11 cellular contexts compared by ENCODE assay signal in genomic region chr5:1108008-1108864, GRCh38. TPM values are rescaled to one million over a fixed set of nuclear protein-coding genes. Genes with fewer than 3 reads are reported as not detected.
DNase-seq lines count a peak whose midpoint lies in the region; ATAC-seq, FAIRE-seq and TF ChIP-seq lines count a peak whose summit lies in the region.
"Had no signal": no experiment of that assay in that cellular context is flagged by ENCODE, and none has a peak within 500 bp of the region (broad histone marks: within the 10 kb centered on the region; RNA-seq: fewer than 3 reads in every experiment).

No MANE protein-coding gene starts in this region.

- peak overlapping the region; percentile 96; the same call in 1 of the 2 replicates for H2BK5ac ChIP-seq in H1 (ENCODE audit: low read depth, low read length)

- H3K4me1 Mint-ChIP-seq in CD8-positive, alpha-beta memory T cell = peaks cover 10 to 57% (median 55%) of the 10 kb centered on the region in 3 donors
- H3K4me1 Mint-ChIP-seq in neural progenitor cell = peaks cover 29% of the 10 kb centered on the region

- no peak overlapping the region for H4K8ac ChIP-seq in H1 (ENCODE audit: extremely low read depth, insufficient read depth, low read length)

- peak overlapping the region; percentile 97; the same call in 1 of the 2 replicates for H2AK5ac ChIP-seq in H1 (ENCODE audit: low read depth, low read length)

- peaks cover 3% of the 10 kb centered on the region; the same call in 1 of the 2 replicates for H3K23me2 ChIP-seq in H1 (ENCODE audit: low read depth, low read length)

- peaks cover 26% of the 10 kb centered on the region for H3K79me1 ChIP-seq in H1 (ENCODE audit: low read depth, low read length)

- peak overlapping the region; percentile 26 to 61; a peak in 2 of 4 replicates for H3K4me2 ChIP-seq in H1 (ENCODE audit: insufficient read depth in 1 of 2, low read depth in 2 of 2, low read length in 2 of 2)
- no peak overlapping the region for H3K4me2 ChIP-seq in neural progenitor cell

- H3K79me2 ChIP-seq in H1 (ENCODE audit: control insufficient read depth in 1 of 2, insufficient read depth in 2 of 2, low read length in 2 of 2) (peaks cover 2 to 76% of the 10 kb centered on the region in 2 experiments; a peak in 3 of 4 replicates), neural progenitor cell (ENCODE audit: low read depth) (peaks cover 79% of the 10 kb centered on the region)

- POLR2A ChIA-PET in CD8-positive, alpha-beta memory T cell (lab: Charles Lee) = no interaction called here
- POLR2A ChIA-PET in H1 (lab: Charles Lee; ENCODE audit: partially characterized antibody) = interaction anchor here (0.5 to 2.6 kb wide), 6 partner anchors 8 to 134 kb away, joined by 3 to 8 read pairs (median 3); no protein-coding TSS in a partner anchor
- POLR2A ChIA-PET in A673 (lab: Charles Lee; ENCODE audit: low non-redundant PET) = interaction anchor here (0.6 kb wide), 1 partner anchor 116 kb away, joined by 9 read pairs; no protein-coding TSS in a partner anchor

- peak overlapping the region; percentile 71 for H3K18ac ChIP-seq in H1 (ENCODE audit: extremely low read depth, low read length)

- no peak overlapping the region for H3K4me3 ChIP-seq in CD8-positive, alpha-beta memory T cell (ENCODE audit: low read length)
- H3K4me3 ChIP-seq in H1 (ENCODE audit: extremely low read depth in 1 of 4, insufficient read depth in 2 of 4, low read depth in 3 of 4, low read length in 4 of 4) = no peak overlapping the region
- H3K4me3 ChIP-seq in neural progenitor cell = no peak overlapping the region
- H3K4me3 ChIP-seq in A673 (ENCODE audit: low read depth, low read length, poor library complexity, severe bottlenecking) = no peak overlapping the region

- H2BK12ac ChIP-seq in H1 (ENCODE audit: low read depth, low read length) = peak overlapping the region; percentile 96; the same call in 1 of the 2 replicates

- H4K5ac ChIP-seq in H1 (ENCODE audit: insufficient read length, low read depth, low read length) = no peak overlapping the region

- TF ChIP-seq POLR2A in H1 (IDR thresholded peaks at IDR 0.05; ENCODE audit: control extremely low read depth in 1 of 2, low read depth in 2 of 2, low read length in 2 of 2) = no peak

- H2BK20ac ChIP-seq in H1 (ENCODE audit: low read length) = peak overlapping the region; percentile 96

- TF ChIP-seq EP300 in H1 (IDR thresholded peaks at IDR 0.05; ENCODE audit: borderline replicate concordance in 1 of 2, low read depth in 2 of 2, low read length in 2 of 2) = no peak

- H3K36me3 Mint-ChIP-seq in CD8-positive, alpha-beta memory T cell = no peaks in the 10 kb centered on the region
- no peaks in the 10 kb centered on the region for H3K36me3 Mint-ChIP-seq in neural progenitor cell

- peaks cover 2 to 12% of the 10 kb centered on the region in 2 donors for H3K27me3 Mint-ChIP-seq in CD8-positive, alpha-beta memory T cell
- H3K27me3 Mint-ChIP-seq in neural progenitor cell (ENCODE audit: insufficient read depth, low read depth) = peaks cover 5% of the 10 kb centered on the region

- no peak overlapping the region for H3K9ac ChIP-seq in H1 (replicated peaks in 1 of 4; ENCODE audit: extremely low read depth in 1 of 4, low read depth in 3 of 4, low read length in 3 of 4)
- H3K9ac ChIP-seq in neural progenitor cell = no peak overlapping the region

- CTCF ChIA-PET in CD8-positive, alpha-beta memory T cell (lab: Charles Lee) = no interaction called here
- CTCF ChIA-PET in H1 (lab: Charles Lee; ENCODE audit: partially characterized antibody) (interaction anchor here (0.7 to 2.0 kb wide), 9 partner anchors 10 to 64 kb away, joined by 3 to 10 read pairs (median 3); no protein-coding TSS in a partner anchor), A673 (lab: Charles Lee) (no interaction called here)

- peak overlapping the region; percentile 98 for H2BK15ac ChIP-seq in H1 (ENCODE audit: low read length)

- peaks cover 12 to 21% of the 10 kb centered on the region in 2 experiments for H4K20me1 ChIP-seq in H1 (replicated peaks in 1 of 2; ENCODE audit: control insufficient read depth in 1 of 2, insufficient read depth in 2 of 2, low read length in 2 of 2)
- H4K20me1 ChIP-seq in neural progenitor cell (ENCODE audit: low read depth) = peaks cover 78% of the 10 kb centered on the region

- TF ChIP-seq CTCF in H1 (IDR thresholded peaks at IDR 0.05; ENCODE audit: control extremely low read depth in 1 of 3, insufficient read depth in 1 of 3, low read depth in 1 of 3, low read length in 3 of 3) (no peak), neural progenitor cell (IDR thresholded peaks at IDR 0.05) (no peak), A673 (conservative IDR thresholded peaks at IDR 0.05; ENCODE audit: low read depth, low read length) (no peak)

- 89% methylated on average over 34 of the region's 39 CpGs; no CpG with 5 or more reads in 1 of the 2 experiments for WGBS in H1 (ENCODE audit: extremely low coverage in 1 of 2, insufficient coverage in 1 of 2, insufficient read length in 1 of 2, insufficient replicate concordance in 2 of 2, low coverage in 1 of 2, low lambda C conversion rate in 2 of 2, missing lambda C conversion rate in 1 of 2), 2 experiments

- peak overlapping the region in 4 of 7 donors; percentile 24 to 77 (median 67) for H3K4me3 Mint-ChIP-seq in CD8-positive, alpha-beta memory T cell
- H3K4me3 Mint-ChIP-seq in neural progenitor cell = peak overlapping the region; percentile 69

- peak overlapping the region; percentile 63 for H4K91ac ChIP-seq in H1 (replicated peaks; ENCODE audit: insufficient read length, low read length)

- FAIRE-seq in H1 (lab: Jason Lieb, UNC) = no peak
- FAIRE-seq: keratinocyte had no signal

- intact Hi-C loops in A673 (cut with micrococcal nuclease; ENCODE audit: unreplicated experiment) = no loop called here

- H3K56ac ChIP-seq in H1 (replicated peaks; ENCODE audit: insufficient read length, low read depth, low read length) = no peak overlapping the region

- no peak overlapping the region for H3K4ac ChIP-seq in H1 (replicated peaks; ENCODE audit: insufficient read length, low read depth, low read length)

- no peak overlapping the region for H3K23ac ChIP-seq in H1 (ENCODE audit: insufficient read length)

- TF ChIP-seq RAD21 in H1 (IDR thresholded peaks at IDR 0.05 in 1 of 2, conservative IDR thresholded peaks at IDR 0.05 in 1 of 2; ENCODE audit: low read depth in 2 of 2, low read length in 2 of 2) = no peak

- H2AFZ ChIP-seq in H1 (ENCODE audit: low read length) (no peak overlapping the region), neural progenitor cell (replicated peaks) (no peak overlapping the region)

- no peak overlapping the region for H3K14ac ChIP-seq in H1 (ENCODE audit: insufficient read length)

- H3K9me3 Mint-ChIP-seq in CD8-positive, alpha-beta memory T cell = no peaks in the 10 kb centered on the region
- H3K9me3 Mint-ChIP-seq in neural progenitor cell = no peaks in the 10 kb centered on the region

- no peaks in the 10 kb centered on the region for H3K9me3 ChIP-seq in CD8-positive, alpha-beta memory T cell (ENCODE audit: low read length)
- H3K9me3 ChIP-seq in H1 (ENCODE audit: insufficient read depth in 2 of 2, low read depth in 1 of 2, low read length in 1 of 2) (no peaks in the 10 kb centered on the region), neural progenitor cell (ENCODE audit: low read depth) (no peaks in the 10 kb centered on the region), A673 (ENCODE audit: low read depth, low read length, poor library complexity, severe bottlenecking) (no peaks in the 10 kb centered on the region)

- peaks cover 6% of the 10 kb centered on the region for H3F3A ChIP-seq in neural progenitor cell (ENCODE audit: low read depth)

- no peaks in the 10 kb centered on the region for H3K27me3 ChIP-seq in CD8-positive, alpha-beta memory T cell (ENCODE audit: insufficient read depth, low read length, poor library complexity, severe bottlenecking)
- H3K27me3 ChIP-seq in H1 (replicated peaks in 1 of 4; ENCODE audit: control insufficient read depth in 3 of 4, extremely low read depth in 1 of 4, insufficient read depth in 3 of 4, low read length in 3 of 4) (no peaks in the 10 kb centered on the region; a peak in 1 of 7 replicates), neural progenitor cell (no peaks in the 10 kb centered on the region), A673 (replicated peaks; ENCODE audit: insufficient read depth, low read depth, low read length, poor library complexity) (no peaks in the 10 kb centered on the region)

- H3K36me3 ChIP-seq in CD8-positive, alpha-beta memory T cell (ENCODE audit: insufficient read depth, low read length) = no peaks in the 10 kb centered on the region
- no peaks in the 10 kb centered on the region for H3K36me3 ChIP-seq in H1 (ENCODE audit: control insufficient read depth in 2 of 4, insufficient read depth in 4 of 4, low read length in 3 of 4)
- no peaks in the 10 kb centered on the region for H3K36me3 ChIP-seq in neural progenitor cell
- no peaks in the 10 kb centered on the region for H3K36me3 ChIP-seq in A673 (ENCODE audit: insufficient read depth, low read length, poor library complexity, severe bottlenecking)

- H3K4me1 ChIP-seq in CD8-positive, alpha-beta memory T cell (ENCODE audit: insufficient read depth, low read length) = peaks cover 67% of the 10 kb centered on the region
- H3K4me1 ChIP-seq in H1 (replicated peaks in 1 of 4; ENCODE audit: control insufficient read depth in 3 of 4, insufficient read depth in 4 of 4, low read length in 3 of 4) (peaks cover 7 to 63% (median 47%) of the 10 kb centered on the region in 4 experiments), neural progenitor cell (peaks cover 31% of the 10 kb centered on the region), A673 (ENCODE audit: insufficient read depth, low read length, poor library complexity, severe bottlenecking) (peaks cover 7% of the 10 kb centered on the region)

- DNase-seq in CD8-positive, alpha-beta memory T cell = no peak
- DNase-seq in NOMO-1 treated with DMSO at 0.1 percent for 48 hours (lab: John Stamatoyannopoulos, UW; ENCODE audit: unreplicated experiment) (peak; percentile 75), H1 (ENCODE audit: low read depth in 1 of 2, low spot score in 2 of 2) (no peak), neural progenitor cell (ENCODE audit: low spot score) (no peak), H4 (ENCODE audit: low spot score) (no peak), A673 (ENCODE audit: low spot score) (no peak)
- DNase-seq: effector CD4-positive, alpha-beta T cell; MM.1S had no signal

- BruUV-seq in A673 (replicated peaks; lab: Mats Ljungman, UMichigan) = no TSS peak

- H3K27ac ChIP-seq in CD8-positive, alpha-beta memory T cell (ENCODE audit: low read depth, low read length) = no peak overlapping the region
- H3K27ac ChIP-seq in H1 (ENCODE audit: low read depth, low read length) (peak overlapping the region; percentile 58; the same call in 1 of the 2 replicates), neural progenitor cell (no peak overlapping the region), A673 (ENCODE audit: low read depth, low read length, poor library complexity, severe bottlenecking) (no peak overlapping the region)

- peak overlapping the region; percentile 29 to 97 (median 87) for H3K27ac Mint-ChIP-seq in CD8-positive, alpha-beta memory T cell
- no peak overlapping the region for H3K27ac Mint-ChIP-seq in neural progenitor cell

- H2BK120ac ChIP-seq in H1 (replicated peaks; ENCODE audit: low read depth, low read length) = peak overlapping the region; percentile 66

- ATAC-seq in HG02970 (IDR thresholded peaks at IDR 0.05; ENCODE audit: low FRiP score, unreplicated experiment) (no peak), HG03095 (IDR thresholded peaks at IDR 0.05; ENCODE audit: unreplicated experiment) (no peak)

RNA-seq across cellular contexts. Expression of gene SLC12A7, which starts 3.6 kb away (rescaled TPM):
- total RNA-seq in CD8-positive, alpha-beta memory T cell = 1 to 10 TPM; 4.9 to 6.6 TPM
- polyA plus RNA-seq in CD8-positive, alpha-beta memory T cell = 20.0 TPM
- 38.6 and 39.7 TPM in 2 replicates for total RNA-seq in H1 (2021; fragmentation: NEBNext Ultra II Directional; extraction: Animal tissue kit (Norgen Biotek cat#: 25700))
- polyA plus RNA-seq in H1 (2011; rRNA removed) = 23.5 and 37.5 TPM in 2 replicates
- polyA plus RNA-seq in H1 (2011; cell fraction: cytosol; rRNA removed) = 26.4 TPM
- 181 TPM for polyA plus RNA-seq in H1 (2011; cell fraction: nucleus; rRNA removed)
- 27.4 to 47.0 TPM (median 38.9 TPM) in 4 replicates for polyA plus RNA-seq in H1 (2012, experiment 1 of 2)
- polyA plus RNA-seq in H1 (2012, experiment 2 of 2) = 19.5 TPM
- 27.2 TPM for polyA plus RNA-seq in H1 (2013, experiment 1 of 2)
- 24.9 TPM for polyA plus RNA-seq in H1 (2013, experiment 2 of 2)
- polyA minus RNA-seq in H1 (2011; rRNA and poly(A)+ RNA removed) = 23.8 and 28.1 TPM in 2 replicates
- polyA minus RNA-seq in H1 (2011; cell fraction: cytosol; rRNA and poly(A)+ RNA removed) = 33.8 TPM
- 44.5 TPM for polyA minus RNA-seq in H1 (2011; cell fraction: nucleus; rRNA and poly(A)+ RNA removed)
- 7.5 and 27.3 TPM in 2 replicates for total RNA-seq in neural progenitor cell (ENCODE audit: low replicate concordance)
- total RNA-seq in H4 (2014; rRNA removed; shearing (Covaris generic)) = 8.8 and 13.8 TPM in 2 replicates
- 45.2 and 55.5 TPM in 2 replicates for total RNA-seq in A673 (2021)
